Comparison of ENCODE assay signal across 7 cellular contexts in the genomic region with DNA sequence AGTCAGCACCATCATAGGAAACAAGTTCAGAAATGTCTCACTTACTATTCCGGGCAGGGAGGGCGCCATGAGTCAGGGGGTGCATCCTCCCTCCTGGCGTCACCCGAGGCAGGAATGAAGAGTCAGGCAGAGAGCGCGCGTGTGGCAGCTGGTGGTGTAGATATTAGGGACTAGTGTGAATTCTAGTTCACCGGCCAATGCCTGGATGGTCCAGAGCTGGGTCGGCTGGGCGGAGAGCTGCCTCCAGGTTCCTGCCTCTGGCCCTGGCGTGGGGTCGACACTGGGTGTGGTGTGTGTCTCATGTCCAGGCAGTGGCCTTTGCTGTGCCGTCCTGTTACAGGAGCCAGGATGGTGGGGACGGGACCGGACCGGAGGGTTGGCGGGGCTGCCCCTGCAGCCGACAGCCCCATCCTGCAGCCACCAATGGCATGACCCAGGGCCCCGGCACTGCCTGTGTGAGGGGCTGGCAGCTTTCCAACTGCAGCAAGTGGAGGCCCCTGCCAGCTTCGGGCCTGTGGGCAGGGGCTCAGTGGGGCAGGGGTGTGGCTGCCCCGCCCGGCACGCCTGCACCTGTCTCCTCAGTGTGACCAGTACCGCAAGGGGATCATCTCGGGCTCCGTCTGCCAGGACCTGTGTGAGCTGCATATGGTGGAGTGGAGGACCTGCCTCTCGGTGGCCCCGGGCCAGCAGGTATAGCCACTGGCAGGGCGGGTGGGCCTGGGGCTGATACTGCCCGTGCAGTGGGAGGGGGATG. TPM values are rescaled to one million over a fixed set of nuclear protein-coding genes. Genes with fewer than 3 reads are reported as not detected.
DNase-seq lines count a peak whose midpoint lies in the region; ATAC-seq and TF ChIP-seq lines count a peak whose summit lies in the region.
"Had no signal": no experiment of that assay in that cellular context is flagged by ENCODE, and none has a peak within 500 bp of the region (broad histone marks: within the 10 kb centered on the region; RNA-seq: fewer than 3 reads in every experiment).

No MANE protein-coding gene starts in this region.

- no peak for TF ChIP-seq CTCF in gastrocnemius medialis (IDR thresholded peaks at IDR 0.05 in 4 of 5, conservative IDR thresholded peaks at IDR 0.05 in 1 of 5)

- no peaks in the 10 kb centered on the region for H3K27me3 Mint-ChIP-seq in activated CD4-positive, alpha-beta T cell treated with anti-CD3 and anti-CD28 coated beads, Interleukin-2, amount 10 ng/mL, durations not matched to agents 24 days and 14 days

- H3K27ac Mint-ChIP-seq in activated CD4-positive, alpha-beta T cell treated with anti-CD3 and anti-CD28 coated beads, Interleukin-2, amount 10 ng/mL, durations not matched to agents 24 days and 14 days: peak overlapping the region; percentile 65

- no peaks in the 10 kb centered on the region for H3K27me3 ChIP-seq in gastrocnemius medialis
- H3K27me3 ChIP-seq: uterus had no signal

- H3K27ac ChIP-seq in gastrocnemius medialis: peak overlapping the region in 3 of 4 donors; percentile 11 to 55 (median 38)

- H3K4me3 ChIP-seq in gastrocnemius medialis: no peak overlapping the region
- H3K4me3 ChIP-seq: uterus had no signal

- ATAC-seq in gastrocnemius medialis (peak; percentile 26 to 32), HG02571 (IDR thresholded peaks at IDR 0.05; ENCODE audit: unreplicated experiment) (no peak)

- peaks cover 32% of the 10 kb centered on the region for H3K36me3 Mint-ChIP-seq in activated CD4-positive, alpha-beta T cell treated with anti-CD3 and anti-CD28 coated beads, Interleukin-2, amount 10 ng/mL, durations not matched to agents 24 days and 14 days (ENCODE audit: low read depth)

- H3K9me3 Mint-ChIP-seq in activated CD4-positive, alpha-beta T cell treated with anti-CD3 and anti-CD28 coated beads, Interleukin-2, amount 10 ng/mL, durations not matched to agents 24 days and 14 days: no peaks in the 10 kb centered on the region

- TF ChIP-seq POLR2A in gastrocnemius medialis (IDR thresholded peaks at IDR 0.05): no peak

- in situ Hi-C loops in gastrocnemius medialis (cut with MboI; ENCODE audit: low sequenced_read_pairs in 4 of 4): no loop called here

- DNase-seq in activated CD4-positive, alpha-beta T cell treated with anti-CD3 and anti-CD28 coated beads, Interleukin-2, amount 10 ng/mL, durations not matched to agents 24 days and 14 days: no peak
- DNase-seq in activated CD4-positive, alpha-beta T cell treated with anti-CD3 and anti-CD28 coated beads, Interleukin-2, amount 50 U/mL, for 1 hour: no peak
- DNase-seq in cerebellum (ENCODE audit: low spot score) (peak; percentile 70), gastrocnemius medialis (no peak), NCI-H2029 treated with DMSO at 0.1 percent for 48 hours (lab: John Stamatoyannopoulos, UW) (no peak)

- H3K4me3 Mint-ChIP-seq in activated CD4-positive, alpha-beta T cell treated with anti-CD3 and anti-CD28 coated beads, Interleukin-2, amount 10 ng/mL, durations not matched to agents 24 days and 14 days: no peak overlapping the region

- H3K36me3 ChIP-seq in gastrocnemius medialis: peaks cover 0 to 52% of the 10 kb centered on the region in 2 donors
- H3K36me3 ChIP-seq: uterus had no signal

- H3K4me1 ChIP-seq in gastrocnemius medialis: peaks cover 15 to 16% of the 10 kb centered on the region in 2 donors

- H3K4me1 Mint-ChIP-seq in activated CD4-positive, alpha-beta T cell treated with anti-CD3 and anti-CD28 coated beads, Interleukin-2, amount 10 ng/mL, durations not matched to agents 24 days and 14 days: peaks cover 7% of the 10 kb centered on the region

- H3K9me3 ChIP-seq in gastrocnemius medialis: no peaks in the 10 kb centered on the region
- H3K9me3 ChIP-seq: uterus had no signal

- intact Hi-C loops in activated CD4-positive, alpha-beta T cell treated with anti-CD3 and anti-CD28 coated beads, Interleukin-2, amount 10 ng/mL, durations not matched to agents 24 days and 14 days (cut with micrococcal nuclease): no loop called here
- intact Hi-C loops in gastrocnemius medialis (cut with DNase I; ENCODE audit: low total_unique reads): no loop called here

RNA-seq across cellular contexts. Expression of a gene that starts 9.1 kb away (rescaled TPM):
- total RNA-seq in activated CD4-positive, alpha-beta T cell treated with anti-CD3 and anti-CD28 coated beads, Interleukin-2, amount 10 ng/mL, durations not matched to agents 24 days and 14 days: 1.1 and 1.5 TPM in 2 replicates
- total RNA-seq in cerebellum: 24.1 TPM
- total RNA-seq in gastrocnemius medialis: 1 to 10 TPM; 1.8 to 4.6 (median 3.8) TPM

RNA-seq across cellular contexts. Expression of a gene that starts 21.2 kb away (rescaled TPM):
- total RNA-seq in activated CD4-positive, alpha-beta T cell treated with anti-CD3 and anti-CD28 coated beads, Interleukin-2, amount 10 ng/mL, durations not matched to agents 24 days and 14 days: 1.1 and 1.7 TPM in 2 replicates
- not detected for total RNA-seq in cerebellum
- 1 to 10 TPM in 3 of 4 donors, under 1 TPM in 1; 0.61 to 4.7 (median 1.6) TPM for total RNA-seq in gastrocnemius medialis

RNA-seq across cellular contexts. Expression of a gene that starts 26.8 kb away (rescaled TPM):
- total RNA-seq in activated CD4-positive, alpha-beta T cell treated with anti-CD3 and anti-CD28 coated beads, Interleukin-2, amount 10 ng/mL, durations not matched to agents 24 days and 14 days: not detected in 2 replicates
- total RNA-seq in cerebellum: not detected
- total RNA-seq in gastrocnemius medialis: 10 to 100 TPM in 1 of 4 donors, 1 to 10 TPM in 3; 2.1 to 11.7 (median 3.7) TPM

RNA-seq across cellular contexts. Expression of a gene that starts 34.3 kb away (rescaled TPM):
- 25.6 and 25.9 TPM in 2 replicates for total RNA-seq in activated CD4-positive, alpha-beta T cell treated with anti-CD3 and anti-CD28 coated beads, Interleukin-2, amount 10 ng/mL, durations not matched to agents 24 days and 14 days
- total RNA-seq in cerebellum: 2.8 TPM
- 10 to 100 TPM; 19.0 to 77.4 (median 36.0) TPM for total RNA-seq in gastrocnemius medialis

RNA-seq across cellular contexts. Expression of a gene that starts 36.5 kb away (rescaled TPM):
- not detected in 2 replicates for total RNA-seq in activated CD4-positive, alpha-beta T cell treated with anti-CD3 and anti-CD28 coated beads, Interleukin-2, amount 10 ng/mL, durations not matched to agents 24 days and 14 days
- total RNA-seq in cerebellum (not detected), gastrocnemius medialis (not detected)
